In the genomic region with DNA sequence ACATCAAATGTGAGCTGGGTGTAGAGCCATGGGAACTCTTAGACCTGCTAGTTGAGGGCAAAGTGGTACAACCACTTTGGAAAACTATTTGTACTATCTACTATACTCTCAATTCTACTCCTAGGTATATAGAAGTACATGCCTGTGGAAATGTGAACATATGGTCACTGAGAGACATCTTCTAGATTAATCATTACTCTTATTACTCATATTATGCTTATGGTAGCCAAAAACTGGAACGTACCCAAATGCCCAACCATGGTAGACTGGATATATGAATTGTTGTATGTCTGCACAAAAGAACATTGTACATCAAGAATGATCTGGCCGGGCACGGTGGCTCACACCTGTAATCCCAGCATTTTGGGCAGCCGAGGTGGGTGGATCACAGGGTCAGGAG, we compare ENCODE assay signal across 14 cellular contexts. TPM values are rescaled to one million over a fixed set of nuclear protein-coding genes. Genes with fewer than 3 reads are reported as not detected.
DNase-seq lines count a peak whose midpoint lies in the region; ATAC-seq, FAIRE-seq and TF ChIP-seq lines count a peak whose summit lies in the region.
"Had no signal": no experiment of that assay in that cellular context is flagged by ENCODE, and none has a peak within 500 bp of the region (broad histone marks: within the 10 kb centered on the region; RNA-seq: fewer than 3 reads in every experiment).

No MANE protein-coding gene starts in this region.

- no peak for DNase-seq in CD4-positive, CD25-positive, alpha-beta regulatory T cell
- DNase-seq in GM19239 (ENCODE audit: insufficient read length, low spot score), result no peak
- DNase-seq in mesothelial cell of epicardium (ENCODE audit: low spot score in 2 of 2, unreplicated experiment in 2 of 2), result no peak
- DNase-seq in DMS153 treated with DMSO at 0.1 percent for 48 hours (lab: John Stamatoyannopoulos, UW; ENCODE audit: unreplicated experiment), result no peak
- no peak for DNase-seq in cerebellar cortex (ENCODE audit: low spot score)
- DNase-seq: activated CD4-positive, CD25-positive, alpha-beta regulatory T cell treated with anti-CD3 and anti-CD28 coated beads, Interleukin-2, amount 50 U/mL, for 72 hours; H7; left colon; NCI-H1436 treated with DMSO at 0.1 percent for 48 hours; NCI-H748 treated with DMSO at 0.1 percent for 48 hours; SJCRH30 had no signal

- H3K9me3 ChIP-seq in CD4-positive, CD25-positive, alpha-beta regulatory T cell (ENCODE audit: control insufficient read depth in 2 of 2, low read length in 2 of 2), result no peaks in the 10 kb centered on the region
- H3K9me3 ChIP-seq: SJCRH30 had no signal

- peak overlapping the region; percentile 31 to 94 (median 74) for H3K4me3 Mint-ChIP-seq in CD4-positive, CD25-positive, alpha-beta regulatory T cell
- peak overlapping the region; percentile 83 for H3K4me3 Mint-ChIP-seq in activated T-helper 17 cell treated with anti-CD3 and anti-CD28 coated beads, Interleukin-2, amount 50 U/mL, for 72 hours
- peak overlapping the region; percentile 88 for H3K4me3 Mint-ChIP-seq in mesothelial cell of epicardium

- ATAC-seq in CD4-positive, CD25-positive, alpha-beta regulatory T cell (ENCODE audit: low read depth in 2 of 2), result no peak
- ATAC-seq in activated T-helper 17 cell treated with anti-CD3 and anti-CD28 coated beads, Interleukin-2, amount 50 U/mL, for 72 hours (replicated peaks), result no peak
- ATAC-seq in GM21515 (IDR thresholded peaks at IDR 0.05; ENCODE audit: unreplicated experiment), result no peak
- ATAC-seq in GM18519 (IDR thresholded peaks at IDR 0.05; ENCODE audit: low FRiP score, unreplicated experiment), result no peak
- ATAC-seq: left colon had no signal

- peaks cover 2% of the 10 kb centered on the region for H3K27me3 Mint-ChIP-seq in CD4-positive, CD25-positive, alpha-beta regulatory T cell
- H3K27me3 Mint-ChIP-seq in activated T-helper 17 cell treated with anti-CD3 and anti-CD28 coated beads, Interleukin-2, amount 50 U/mL, for 72 hours, result no peaks in the 10 kb centered on the region
- no peaks in the 10 kb centered on the region for H3K27me3 Mint-ChIP-seq in mesothelial cell of epicardium (ENCODE audit: low read depth)

- H3K27ac Mint-ChIP-seq in CD4-positive, CD25-positive, alpha-beta regulatory T cell, result peak overlapping the region in 1 of 3 donors; percentile 15
- H3K27ac Mint-ChIP-seq in activated T-helper 17 cell treated with anti-CD3 and anti-CD28 coated beads, Interleukin-2, amount 50 U/mL, for 72 hours, result no peak overlapping the region
- peak overlapping the region; percentile 21 for H3K27ac Mint-ChIP-seq in mesothelial cell of epicardium

- peaks cover 25% of the 10 kb centered on the region for H3K4me1 ChIP-seq in CD4-positive, CD25-positive, alpha-beta regulatory T cell (ENCODE audit: control insufficient read depth, insufficient read depth, low read length, poor library complexity, severe bottlenecking)

- peaks cover 10% of the 10 kb centered on the region for H3K36me3 Mint-ChIP-seq in CD4-positive, CD25-positive, alpha-beta regulatory T cell
- peaks cover 72% of the 10 kb centered on the region for H3K36me3 Mint-ChIP-seq in activated T-helper 17 cell treated with anti-CD3 and anti-CD28 coated beads, Interleukin-2, amount 50 U/mL, for 72 hours (ENCODE audit: low read depth)
- H3K36me3 Mint-ChIP-seq in mesothelial cell of epicardium, result peaks cover 15% of the 10 kb centered on the region

- H3K4me3 ChIP-seq in CD4-positive, CD25-positive, alpha-beta regulatory T cell (ENCODE audit: low read depth, low read length), result no peak overlapping the region
- H3K4me3 ChIP-seq: SJCRH30 had no signal

- TF ChIP-seq CTCF in mesothelial cell of epicardium (IDR thresholded peaks at IDR 0.05; ENCODE audit: unreplicated experiment), result no peak

- peaks cover 9 to 40% (median 14%) of the 10 kb centered on the region in 4 donors for H3K4me1 Mint-ChIP-seq in CD4-positive, CD25-positive, alpha-beta regulatory T cell
- H3K4me1 Mint-ChIP-seq in activated T-helper 17 cell treated with anti-CD3 and anti-CD28 coated beads, Interleukin-2, amount 50 U/mL, for 72 hours, result peaks cover 14% of the 10 kb centered on the region
- peaks cover 13% of the 10 kb centered on the region for H3K4me1 Mint-ChIP-seq in mesothelial cell of epicardium

- no peaks in the 10 kb centered on the region for H3K27me3 ChIP-seq in CD4-positive, CD25-positive, alpha-beta regulatory T cell (ENCODE audit: control insufficient read depth, insufficient read depth, low read length)
- H3K27me3 ChIP-seq: SJCRH30 had no signal

- H3K27ac ChIP-seq in CD4-positive, CD25-positive, alpha-beta regulatory T cell (ENCODE audit: insufficient read depth, low read length, poor library complexity, severe bottlenecking), result no peak overlapping the region
- H3K27ac ChIP-seq: SJCRH30 had no signal

- H3K36me3 ChIP-seq in CD4-positive, CD25-positive, alpha-beta regulatory T cell (ENCODE audit: control insufficient read depth, insufficient read depth, low read length), result peaks cover 30% of the 10 kb centered on the region

- FAIRE-seq in GM19239 (lab: Jason Lieb, UNC), result peak; percentile 48

- H3K9me3 Mint-ChIP-seq in CD4-positive, CD25-positive, alpha-beta regulatory T cell, result peaks cover 0 to 2% (median 0%) of the 10 kb centered on the region in 7 donors
- no peaks in the 10 kb centered on the region for H3K9me3 Mint-ChIP-seq in activated T-helper 17 cell treated with anti-CD3 and anti-CD28 coated beads, Interleukin-2, amount 50 U/mL, for 72 hours
- no peaks in the 10 kb centered on the region for H3K9me3 Mint-ChIP-seq in mesothelial cell of epicardium

RNA-seq across cellular contexts. Expression of a gene that starts 2.7 kb away (rescaled TPM):
- total RNA-seq in CD4-positive, CD25-positive, alpha-beta regulatory T cell, result 86.8 TPM
- polyA plus RNA-seq in CD4-positive, CD25-positive, alpha-beta regulatory T cell, result 10 to 100 TPM; 35.1 to 45.2 (median 38.0) TPM
- total RNA-seq in activated T-helper 17 cell treated with anti-CD3 and anti-CD28 coated beads, Interleukin-2, amount 50 U/mL, for 72 hours, result 100 to 1,000 TPM in 1 of 2 donors, 10 to 100 TPM in 1; 66.0 to 204 TPM
- total RNA-seq in mesothelial cell of epicardium, result 90.2 to 93.3 TPM (median 92.3 TPM) in 3 replicates

RNA-seq across cellular contexts. Expression of a gene that starts 53.0 kb away (rescaled TPM):
- total RNA-seq in CD4-positive, CD25-positive, alpha-beta regulatory T cell, result 4.9 TPM
- polyA plus RNA-seq in CD4-positive, CD25-positive, alpha-beta regulatory T cell, result 1 to 10 TPM; 2.2 to 5.3 (median 3.4) TPM
- total RNA-seq in activated T-helper 17 cell treated with anti-CD3 and anti-CD28 coated beads, Interleukin-2, amount 50 U/mL, for 72 hours, result 1 to 10 TPM; 1.1 to 2.0 TPM
- 25.0 to 26.5 TPM (median 25.5 TPM) in 3 replicates for total RNA-seq in mesothelial cell of epicardium
